20 cellular contexts compared by ENCODE assay signal in genomic region chr2:201931955-201932354, GRCh38.
A peak's percentile ranks its signal among the peaks of the same experiment; 100 is the strongest.
DNase-seq lines count a peak whose midpoint lies in the region; ATAC-seq, FAIRE-seq and TF ChIP-seq lines count a peak whose summit lies in the region.
"Had no signal": no experiment of that assay in that cellular context is flagged by ENCODE, and none has a peak within 500 bp of the region (broad histone marks: within the 10 kb centered on the region; RNA-seq: fewer than 3 reads in every experiment).

No MANE protein-coding gene starts in this region.

- peak overlapping the region; percentile 38 for H3K9ac ChIP-seq in astrocyte (ENCODE audit: low read length)
- H3K9ac ChIP-seq: KMS-11 had no signal

- H3K9me3 Mint-ChIP-seq in astrocyte (ENCODE audit: unreplicated experiment): peaks cover 3% of the 10 kb centered on the region
- H3K9me3 Mint-ChIP-seq: activated naive CD8-positive, alpha-beta T cell treated with anti-CD3 and anti-CD28 coated beads, Interleukin-2, amount 50 U/mL, for 24 hours had no signal

- no peaks in the 10 kb centered on the region for H3K9me3 ChIP-seq in astrocyte (ENCODE audit: insufficient read depth, low read depth, low read length)
- H3K9me3 ChIP-seq: ovary had no signal

- no peak overlapping the region for H3K4me3 ChIP-seq in astrocyte (ENCODE audit: insufficient read depth, low read depth, low read length)
- H3K4me3 ChIP-seq: heart right ventricle, ovary had no signal

- H3K36me3 ChIP-seq in astrocyte (ENCODE audit: insufficient read depth, low read length): no peaks in the 10 kb centered on the region
- H3K36me3 ChIP-seq: heart right ventricle, ovary had no signal

- H3K4me3 Mint-ChIP-seq in astrocyte (ENCODE audit: unreplicated experiment): no peak overlapping the region
- H3K4me3 Mint-ChIP-seq: activated naive CD8-positive, alpha-beta T cell treated with anti-CD3 and anti-CD28 coated beads, Interleukin-2, amount 50 U/mL, for 24 hours; activated T-cell treated with anti-CD3 and anti-CD28 coated beads, Interleukin-2, amount 50 U/mL, for 72 hours had no signal

- no peak for TF ChIP-seq CTCF in astrocyte (IDR thresholded peaks at IDR 0.05; ENCODE audit: insufficient read depth, low read depth, low read length)

- peak overlapping the region; percentile 51 for H3K4me2 ChIP-seq in astrocyte (ENCODE audit: low read length)
- H3K4me2 ChIP-seq: KMS-11 had no signal

- ATAC-seq in GM21786 (IDR thresholded peaks at IDR 0.05; ENCODE audit: unreplicated experiment): no peak
- ATAC-seq: activated naive CD8-positive, alpha-beta T cell treated with anti-CD3 and anti-CD28 coated beads, Interleukin-2, amount 50 U/mL, for 24 hours; activated T-cell treated with anti-CD3 and anti-CD28 coated beads, Interleukin-2, amount 50 U/mL, for 72 hours had no signal

- no peak for FAIRE-seq in astrocyte (lab: Jason Lieb, UNC)
- FAIRE-seq: colon, endothelial cell of umbilical vein, keratinocyte had no signal

- peaks cover 33% of the 10 kb centered on the region for H3K4me1 ChIP-seq in astrocyte (ENCODE audit: insufficient read depth, low read length)

- peaks cover 4% of the 10 kb centered on the region for H3K4me1 Mint-ChIP-seq in astrocyte (ENCODE audit: low read depth, unreplicated experiment)
- H3K4me1 Mint-ChIP-seq: activated naive CD8-positive, alpha-beta T cell treated with anti-CD3 and anti-CD28 coated beads, Interleukin-2, amount 50 U/mL, for 24 hours had no signal

- H3K36me3 Mint-ChIP-seq in astrocyte (ENCODE audit: low read depth, unreplicated experiment): peaks cover 5% of the 10 kb centered on the region

- H3K27ac Mint-ChIP-seq in astrocyte (ENCODE audit: unreplicated experiment): no peak overlapping the region
- H3K27ac Mint-ChIP-seq: activated naive CD8-positive, alpha-beta T cell treated with anti-CD3 and anti-CD28 coated beads, Interleukin-2, amount 50 U/mL, for 24 hours; activated T-cell treated with anti-CD3 and anti-CD28 coated beads, Interleukin-2, amount 50 U/mL, for 72 hours had no signal

- H3K79me2 ChIP-seq in astrocyte (ENCODE audit: insufficient read depth, low read length): no peaks in the 10 kb centered on the region

- peaks cover 4% of the 10 kb centered on the region for H3K27me3 Mint-ChIP-seq in astrocyte (ENCODE audit: low read depth, unreplicated experiment)

- peak overlapping the region; percentile 57 for H2AFZ ChIP-seq in astrocyte (ENCODE audit: low read depth, low read length)

- H3K27ac ChIP-seq in astrocyte (ENCODE audit: low read depth, low read length): peak overlapping the region; percentile 77
- H3K27ac ChIP-seq: heart right ventricle, HL-60, KMS-11, ovary had no signal

- DNase-seq in AG08395 (ENCODE audit: low spot score) (peak; percentile 87), GOT3 (lab: John Stamatoyannopoulos, UW) (peak; percentile 3), astrocyte (ENCODE audit: low read depth) (peak; percentile 75), kidney tubule cell (ENCODE audit: low spot score) (peak; percentile 79), NCI-H2081 treated with DMSO at 0.1 percent for 48 hours (lab: John Stamatoyannopoulos, UW) (no peak), SIG-M5 (lab: John Stamatoyannopoulos, UW) (no peak)
- DNase-seq in activated CD4-positive, alpha-beta T cell treated with anti-CD3 and anti-CD28 coated beads for 4 hours: no peak
- DNase-seq: activated CD4-positive, alpha-beta T cell treated with anti-CD3 and anti-CD28 coated beads, Interleukin-2, amount 50 U/mL, for 4 hours; activated naive CD8-positive, alpha-beta T cell treated with anti-CD3 and anti-CD28 coated beads, Interleukin-2, amount 50 U/mL, for 24 hours; activated T-cell treated with anti-CD3 and anti-CD28 coated beads, Interleukin-2, amount 50 U/mL, for 72 hours; heart right ventricle; NCI-H1436; ovary; stimulated activated naive CD4-positive, alpha-beta T cell treated with Interleukin-2 at 50 U/mL for 16 hours had no signal

- H4K20me1 ChIP-seq in astrocyte (ENCODE audit: insufficient read depth, low read length): no peaks in the 10 kb centered on the region

- no peaks in the 10 kb centered on the region for H3K27me3 ChIP-seq in astrocyte (ENCODE audit: insufficient read depth, low read length)
- H3K27me3 ChIP-seq: ovary had no signal

Comparison
In these comparisons a context has a peak if more than half of its experiments do, and no peak if none do; other contexts are left out.
1. DNase-seq: peak in AG08395 (single experiment), GOT3 (single experiment), astrocyte (single experiment) and kidney tubule cell (single experiment); none in NCI-H2081 treated with DMSO at 0.1 percent for 48 hours (single experiment), SIG-M5 (single experiment) and activated CD4-positive, alpha-beta T cell treated with anti-CD3 and anti-CD28 coated beads for 4 hours (0 of 2).